In genomic region chr3:144028798-144029411, GRCh38 we compare ENCODE assay signal across 11 cellular contexts. TPM values are rescaled to one million over a fixed set of nuclear protein-coding genes. Genes with fewer than 3 reads are reported as not detected.
DNase-seq lines count a peak whose midpoint lies in the region; ATAC-seq, FAIRE-seq and TF ChIP-seq lines count a peak whose summit lies in the region.
"Had no signal": no experiment of that assay in that cellular context is flagged by ENCODE, and none has a peak within 500 bp of the region (broad histone marks: within the 10 kb centered on the region; RNA-seq: fewer than 3 reads in every experiment).

No MANE protein-coding gene starts in this region.

- BruUV-seq in K562 (replicated peaks; lab: Mats Ljungman, UMichigan), result no TSS peak

- no peaks in the 10 kb centered on the region for H3K36me3 ChIP-seq in K562 (ENCODE audit: control insufficient read depth, insufficient read depth, low read length)

- no peaks in the 10 kb centered on the region for H4K20me1 ChIP-seq in K562 (replicated peaks; ENCODE audit: control insufficient read depth, insufficient read depth, low read length)

- no peak overlapping the region for H3K4me2 ChIP-seq in K562 (ENCODE audit: insufficient read depth, low read length)

- no peak overlapping the region for H3K27ac ChIP-seq in K562 (ENCODE audit: extremely low read depth, low read depth, low read length)

- intact Hi-C loops in K562 (cut with micrococcal nuclease), result no loop called here

- TF ChIP-seq POLR2A in K562 (conservative IDR thresholded peaks at IDR 0.05), result no peak

- no peaks in the 10 kb centered on the region for H3K27me3 ChIP-seq in K562 (ENCODE audit: control insufficient read depth in 2 of 2, insufficient read depth in 2 of 2, low read length in 2 of 2)

- no peak for TF ChIP-seq CTCF in K562 (IDR thresholded peaks at IDR 0.05 in 2 of 3, conservative IDR thresholded peaks at IDR 0.05 in 1 of 3; ENCODE audit: insufficient read depth in 2 of 3, low read depth in 1 of 3, low read length in 3 of 3)

- TF ChIP-seq EP300 in K562 (IDR thresholded peaks at IDR 0.05; ENCODE audit: low read length), result no peak

- DNase-seq in K562 (ENCODE audit: extremely low read depth in 1 of 4, low spot score in 3 of 4) (no peak), HuH-7.5 (ENCODE audit: low spot score) (no peak), NK-92 (lab: John Stamatoyannopoulos, UW; ENCODE audit: unreplicated experiment) (no peak), HEK293T (ENCODE audit: extremely low spot score) (no peak)
- DNase-seq in activated CD4-positive, alpha-beta T cell treated with anti-CD3 and anti-CD28 coated beads, Interleukin-2, amount 50 U/mL, for 48 hours, result no peak
- DNase-seq: KG1 had no signal

- no peak overlapping the region for H2AFZ ChIP-seq in K562 (ENCODE audit: low read depth, low read length)

- H3K4me1 ChIP-seq in K562 (replicated peaks in 1 of 2; ENCODE audit: control insufficient read depth in 2 of 2, insufficient read depth in 2 of 2, low read length in 2 of 2), result no peaks in the 10 kb centered on the region

- in situ Hi-C loops in K562 (cut with MboI), result no loop called here

- no peak overlapping the region for H3K4me3 ChIP-seq in K562

- FAIRE-seq in K562 (lab: Jason Lieb, UNC), result no peak
- FAIRE-seq: astrocyte, TTC549 had no signal

- no peaks in the 10 kb centered on the region for H3K79me2 ChIP-seq in K562 (ENCODE audit: control insufficient read depth, insufficient read depth, low read length)

- CTCF ChIA-PET in K562 (lab: Yijun Ruan, JAX; ENCODE audit: low intra/inter-chr PET ratio) (no interaction called here), HEK293T (lab: Yijun Ruan, JAX) (no interaction called here)

- no peaks in the 10 kb centered on the region for H3K9me3 ChIP-seq in K562 (replicated peaks; ENCODE audit: control insufficient read depth, insufficient read depth, low read depth, low read length)

- no peak for TF ChIP-seq RAD21 in K562 (CRISPR knock-in tag; conservative IDR thresholded peaks at IDR 0.05 in 1 of 2, IDR thresholded peaks at IDR 0.05 in 1 of 2)

- POLR2A ChIA-PET in K562 (lab: Yijun Ruan, JAX) (no interaction called here), HEK293T (lab: Yijun Ruan, JAX) (no interaction called here)

- peak; percentile 87 for ATAC-seq in GM18498 (IDR thresholded peaks at IDR 0.05; ENCODE audit: unreplicated experiment)
- peak; percentile 90 for ATAC-seq in GM21515 (IDR thresholded peaks at IDR 0.05; ENCODE audit: unreplicated experiment)
- peak; percentile 90 for ATAC-seq in HG03354 (IDR thresholded peaks at IDR 0.05; ENCODE audit: poor library complexity, severe bottlenecking, unreplicated experiment)
- no peak for ATAC-seq in K562

- no peaks in the 10 kb centered on the region for H3K9me1 ChIP-seq in K562 (ENCODE audit: control insufficient read depth, insufficient read depth, low read length)

- WGBS in K562 (ENCODE audit: insufficient coverage, low coverage, missing lambda C conversion rate), result 14% methylated on average over 4 of the region's 4 CpGs

- H3K9ac ChIP-seq in K562 (ENCODE audit: insufficient read depth in 1 of 2, low read depth in 2 of 2, low read length in 2 of 2), result no peak overlapping the region

TF ChIP-seq in K562, 482 proteins besides CTCF, POLR2A, EP300 and RAD21:
- TF ChIP-seq SPI1 (IDR thresholded peaks at IDR 0.05; ENCODE audit: borderline replicate concordance, low read depth, low read length), result peak; percentile 80
- TF ChIP-seq ZNF584 (CRISPR knock-in tag; IDR thresholded peaks at IDR 0.05; ENCODE audit: low read depth), result no peak

TF ChIP-seq in HEK293T, 16 proteins besides CTCF, POLR2A, EP300 and RAD21:
- TF ChIP-seq L3MBTL2 (conservative IDR thresholded peaks at IDR 0.05), result no peak
- TF ChIP-seq LEF1 (IDR thresholded peaks at IDR 0.05; ENCODE audit: borderline replicate concordance), result no peak
- no peak for TF ChIP-seq BHLHE40 (IDR thresholded peaks at IDR 0.05; ENCODE audit: borderline replicate concordance)
- TF ChIP-seq SP1 (IDR thresholded peaks at IDR 0.05), result no peak
- no peak for TF ChIP-seq CTBP1 (IDR thresholded peaks at IDR 0.05; ENCODE audit: borderline replicate concordance)
- TF ChIP-seq FOXA1 (IDR thresholded peaks at IDR 0.05), result no peak
- no peak for TF ChIP-seq FOXK2 (IDR thresholded peaks at IDR 0.05)
- TF ChIP-seq FOXM1 (IDR thresholded peaks at IDR 0.05; ENCODE audit: borderline replicate concordance), result no peak
- no peak for TF ChIP-seq ELF4 (IDR thresholded peaks at IDR 0.05)
- no peak for TF ChIP-seq PKNOX1 (IDR thresholded peaks at IDR 0.05)
- TF ChIP-seq TARDBP (IDR thresholded peaks at IDR 0.05), result no peak

RNA-seq across cellular contexts. Expression of gene DIPK2A, which starts 57.3 kb away (rescaled TPM):
- 20.8 and 31.5 TPM in 2 replicates for total RNA-seq in K562 (2011; cell fraction: chromatin; rRNA removed; ENCODE audit: low replicate concordance)
- 26.2 and 34.2 TPM in 2 replicates for total RNA-seq in K562 (2011; cell fraction: nucleolus; rRNA removed)
- total RNA-seq in K562 (2011; cell fraction: nucleoplasm; rRNA removed), result 30.1 and 36.1 TPM in 2 replicates
- 15.7 and 20.8 TPM in 2 replicates for total RNA-seq in K562 (2014; rRNA removed)
- 10.0 and 11.5 TPM in 2 replicates for total RNA-seq in K562 (2014; rRNA removed; fragmentation: Illumina TruSeq; extraction: Trizol)
- 8.9 and 10.9 TPM in 2 replicates for total RNA-seq in K562 (2015; rRNA removed; fragmentation: Illumina TruSeq; extraction: Trizol)
- 10.8 and 11.1 TPM in 2 replicates for total RNA-seq in K562 (2021)
- 4.9 and 5.4 TPM in 2 replicates for polyA plus RNA-seq in K562 (2011; rRNA removed)
- polyA plus RNA-seq in K562 (2011; cell fraction: cytosol; rRNA removed), result 4.3 and 17.1 TPM in 2 replicates
- 6.7 and 11.2 TPM in 2 replicates for polyA plus RNA-seq in K562 (2011; cell fraction: nucleus; rRNA removed)
- 6.1 and 6.6 TPM in 2 replicates for polyA plus RNA-seq in K562 (2012)
- polyA plus RNA-seq in K562 (2014; fragmentation: Illumina TruSeq; extraction: Trizol), result 5.6 and 7.4 TPM in 2 replicates
- 1 to 10 TPM; 3.3 to 7.8 TPM for polyA plus RNA-seq in K562 (2014; fragmentation: Nextera tagmentation; extraction: Ambion mirVana)
- polyA plus RNA-seq in K562 (2014; rRNA removed), result 5.4 and 6.3 TPM in 2 replicates
- polyA minus RNA-seq in K562 (2011; rRNA and poly(A)+ RNA removed), result 25.3 and 28.2 TPM in 2 replicates
- polyA minus RNA-seq in K562 (2011; cell fraction: cytosol; rRNA and poly(A)+ RNA removed), result 16.2 and 16.3 TPM in 2 replicates
- polyA minus RNA-seq in K562 (2011; cell fraction: nucleus; rRNA and poly(A)+ RNA removed), result 38.8 and 53.1 TPM in 2 replicates
